Comparison of ENCODE assay signal across 1 cellular context in genomic region chr20:46206025-46206424, GRCh38.
TF ChIP-seq lines count a peak whose summit lies in the region.

No MANE protein-coding gene starts in this region.

TF ChIP-seq in H1, 55 proteins besides CTCF, POLR2A, EP300 and RAD21:
- no peak for TF ChIP-seq ZNF274 (IDR thresholded peaks at IDR 0.05; ENCODE audit: borderline replicate concordance, extremely low read depth, low read length)
- no peak for TF ChIP-seq SIN3A (conservative IDR thresholded peaks at IDR 0.05 in 1 of 2, IDR thresholded peaks at IDR 0.05 in 1 of 2; ENCODE audit: low read depth in 1 of 2, low read length in 2 of 2)
- no peak for TF ChIP-seq BACH1 (IDR thresholded peaks at IDR 0.05; ENCODE audit: low read length)
- no peak for TF ChIP-seq SP1 (IDR thresholded peaks at IDR 0.05; ENCODE audit: low read depth, low read length)
- TF ChIP-seq TCF12 (IDR thresholded peaks at IDR 0.05; ENCODE audit: low read depth, low read length) = no peak
- no peak for TF ChIP-seq CHD2 (IDR thresholded peaks at IDR 0.05; ENCODE audit: low read length)
- no peak for TF ChIP-seq YY1 (IDR thresholded peaks at IDR 0.05; ENCODE audit: low read depth, low read length)
TF ChIP-seq in H1: peak in this region for 0.
